In the genomic region with DNA sequence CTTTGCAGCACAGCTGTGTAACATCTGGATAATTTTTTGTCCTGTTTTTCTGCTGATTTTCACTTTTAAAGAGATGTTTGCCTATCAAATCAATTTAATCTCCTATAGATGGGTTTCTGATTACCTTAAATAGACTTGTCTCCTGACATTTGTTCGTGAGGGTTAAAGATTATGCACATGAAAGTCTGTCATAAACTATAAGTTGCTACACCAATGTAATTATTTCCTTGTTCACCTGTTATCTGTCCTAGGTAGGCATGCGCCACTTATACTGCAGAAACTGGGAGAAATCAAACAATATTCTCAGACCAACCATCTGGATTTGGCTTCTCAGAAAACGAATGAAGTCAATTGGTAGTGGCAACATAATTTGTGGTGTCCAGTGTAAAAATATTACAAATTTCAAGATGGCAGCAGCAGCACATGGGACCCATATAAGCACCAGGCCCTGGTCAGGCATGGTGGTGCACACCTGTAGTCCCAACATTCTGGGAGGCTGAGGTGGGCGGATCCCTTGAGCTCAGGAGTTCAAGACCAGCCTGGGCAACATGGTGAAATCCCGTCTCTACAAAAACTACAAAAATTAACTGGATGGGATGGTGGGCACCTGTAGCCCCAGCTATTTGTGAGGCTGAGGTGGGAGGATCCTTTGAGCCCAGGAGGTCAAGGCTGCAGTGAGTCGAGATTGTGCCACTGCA, we compare ENCODE assay signal across 22 cellular contexts. TPM values are rescaled to one million over a fixed set of nuclear protein-coding genes. Genes with fewer than 3 reads are reported as not detected.
A peak's percentile ranks its signal among the peaks of the same experiment; 100 is the strongest.
DNase-seq lines count a peak whose midpoint lies in the region; ATAC-seq and TF ChIP-seq lines count a peak whose summit lies in the region.
"Had no signal": no experiment of that assay in that cellular context is flagged by ENCODE, and none has a peak within 500 bp of the region (broad histone marks: within the 10 kb centered on the region; RNA-seq: fewer than 3 reads in every experiment).

No MANE protein-coding gene starts in this region.

- intact Hi-C loops in left ventricle myocardium inferior (cut with micrococcal nuclease), result no loop called here
- intact Hi-C loops in cardiac septum (cut with DNase I), result no loop called here
- intact Hi-C loops in esophagus muscularis mucosa (cut with DNase I), result no loop called here

- H3K27ac ChIP-seq in left ventricle myocardium inferior (replicated peaks) (peak overlapping the region; percentile 65), esophagus muscularis mucosa (replicated peaks in 1 of 4) (peak overlapping the region; percentile 22 to 67 (median 36)), mucosa of rectum (ENCODE audit: low read depth in 2 of 2, low read length in 2 of 2) (peak overlapping the region; percentile 72 to 77), suprapubic skin (no peak overlapping the region)

- H3K9ac ChIP-seq in mucosa of rectum (ENCODE audit: low read depth in 1 of 2, low read length in 2 of 2), result no peak overlapping the region

- 79% methylated on average over 6 of the region's 6 CpGs for WGBS in esophagus muscularis mucosa
- WGBS in suprapubic skin, result 73% methylated on average over 6 of the region's 6 CpGs

- no peak for DNase-seq in left ventricle myocardium inferior
- DNase-seq in cardiac septum (ENCODE audit: low spot score), result no peak
- DNase-seq in esophagus muscularis mucosa (ENCODE audit: extremely low spot score), result no peak
- DNase-seq in stimulated activated CD4-positive, alpha-beta T cell treated with anti-CD3 and anti-CD28 coated beads, Interleukin-1b, Interleukin-23, amount 100 ng/mL, for 48 hours, result no peak
- no peak for DNase-seq in suprapubic skin (ENCODE audit: low spot score in 2 of 2)
- no peak for DNase-seq in SKM-1 (lab: John Stamatoyannopoulos, UW; ENCODE audit: unreplicated experiment)
- DNase-seq: activated CD8-positive, alpha-beta T cell treated with anti-CD3 and anti-CD28 coated beads, Interleukin-2, amount 10 ng/mL, durations not matched to agents 7 days and 5 days; CD8-positive, alpha-beta memory T cell; cortex of kidney; endodermal cell; H7; NCI-H2081; NCI-H2227 treated with DMSO at 0.1 percent for 48 hours; stimulated activated naive CD4-positive, alpha-beta T cell treated with Interleukin-2 at 50 U/mL for 16 hours; T-helper 2 cell had no signal

- H3K4me3 ChIP-seq in left ventricle myocardium inferior (no peak overlapping the region), esophagus muscularis mucosa (no peak overlapping the region), mucosa of rectum (ENCODE audit: low read length in 2 of 2) (no peak overlapping the region), suprapubic skin (no peak overlapping the region)
- H3K4me3 ChIP-seq: gastrocnemius medialis, K562, MG63 had no signal

- H3K9me3 ChIP-seq in left ventricle myocardium inferior (replicated peaks), result no peaks in the 10 kb centered on the region
- no peaks in the 10 kb centered on the region for H3K9me3 ChIP-seq in esophagus muscularis mucosa
- H3K9me3 ChIP-seq in mucosa of rectum (ENCODE audit: control insufficient read depth in 2 of 2, low read length in 2 of 2), result no peaks in the 10 kb centered on the region
- no peaks in the 10 kb centered on the region for H3K9me3 ChIP-seq in suprapubic skin
- H3K9me3 ChIP-seq: gastrocnemius medialis, MG63 had no signal

- no peaks in the 10 kb centered on the region for H3K36me3 ChIP-seq in left ventricle myocardium inferior
- H3K36me3 ChIP-seq in esophagus muscularis mucosa, result no peaks in the 10 kb centered on the region
- H3K36me3 ChIP-seq in mucosa of rectum (ENCODE audit: control insufficient read depth in 2 of 2, insufficient read depth in 2 of 2, low read length in 2 of 2), result no peaks in the 10 kb centered on the region
- no peaks in the 10 kb centered on the region for H3K36me3 ChIP-seq in suprapubic skin
- H3K36me3 ChIP-seq: gastrocnemius medialis, MG63 had no signal

- no peaks in the 10 kb centered on the region for H3K27me3 ChIP-seq in left ventricle myocardium inferior (ENCODE audit: low read depth)
- no peaks in the 10 kb centered on the region for H3K27me3 ChIP-seq in esophagus muscularis mucosa
- H3K27me3 ChIP-seq in mucosa of rectum (ENCODE audit: control insufficient read depth in 2 of 2, insufficient read depth in 2 of 2, low read length in 2 of 2), result no peaks in the 10 kb centered on the region
- no peaks in the 10 kb centered on the region for H3K27me3 ChIP-seq in suprapubic skin
- H3K27me3 ChIP-seq: gastrocnemius medialis, MG63 had no signal

- ATAC-seq in GM18909 (IDR thresholded peaks at IDR 0.05; ENCODE audit: poor library complexity, unreplicated experiment), result no peak
- ATAC-seq: activated CD8-positive, alpha-beta T cell treated with anti-CD3 and anti-CD28 coated beads, Interleukin-2, amount 10 ng/mL, durations not matched to agents 7 days and 5 days; activated naive CD4-positive, alpha-beta T cell treated with anti-CD3 and anti-CD28 coated beads, Interleukin-2, amount 50 U/mL, for 72 hours; K562; SK-N-SH treated with all-trans-retinoic acid at 6 μM for 48 hours had no signal

- no peak for TF ChIP-seq POLR2A in esophagus muscularis mucosa (IDR thresholded peaks at IDR 0.05; ENCODE audit: low read depth)
- TF ChIP-seq POLR2A in suprapubic skin (IDR thresholded peaks at IDR 0.05), result no peak

- TF ChIP-seq CTCF in left ventricle myocardium inferior (IDR thresholded peaks at IDR 0.05; ENCODE audit: borderline replicate concordance) (no peak), esophagus muscularis mucosa (IDR thresholded peaks at IDR 0.05) (no peak), suprapubic skin (IDR thresholded peaks at IDR 0.05) (no peak)

- no peak for TF ChIP-seq EP300 in esophagus muscularis mucosa (IDR thresholded peaks at IDR 0.05)
- TF ChIP-seq EP300 in suprapubic skin (IDR thresholded peaks at IDR 0.05), result no peak

- peaks cover 41% of the 10 kb centered on the region for H3K4me1 ChIP-seq in left ventricle myocardium inferior
- peaks cover 29 to 50% (median 45%) of the 10 kb centered on the region in 4 donors for H3K4me1 ChIP-seq in esophagus muscularis mucosa
- H3K4me1 ChIP-seq in mucosa of rectum (ENCODE audit: control insufficient read depth in 2 of 2, insufficient read depth in 2 of 2, low read length in 2 of 2), result peaks cover 34 to 45% of the 10 kb centered on the region in 2 donors
- H3K4me1 ChIP-seq in suprapubic skin, result peaks cover 21% of the 10 kb centered on the region

RNA-seq across cellular contexts. Expression of a gene that starts 20.3 kb away (rescaled TPM):
- total RNA-seq in left ventricle myocardium inferior, result 24.0 TPM
- total RNA-seq in cardiac septum, result 18.1 TPM
- 10 to 100 TPM; 19.1 to 27.3 (median 19.6) TPM for total RNA-seq in esophagus muscularis mucosa
- total RNA-seq in suprapubic skin, result 10 to 100 TPM in 2 of 4 donors, 1 to 10 TPM in 2; 6.3 to 14.4 (median 10.5) TPM
